Comparison of ENCODE assay signal across 12 cellular contexts in the genomic region with DNA sequence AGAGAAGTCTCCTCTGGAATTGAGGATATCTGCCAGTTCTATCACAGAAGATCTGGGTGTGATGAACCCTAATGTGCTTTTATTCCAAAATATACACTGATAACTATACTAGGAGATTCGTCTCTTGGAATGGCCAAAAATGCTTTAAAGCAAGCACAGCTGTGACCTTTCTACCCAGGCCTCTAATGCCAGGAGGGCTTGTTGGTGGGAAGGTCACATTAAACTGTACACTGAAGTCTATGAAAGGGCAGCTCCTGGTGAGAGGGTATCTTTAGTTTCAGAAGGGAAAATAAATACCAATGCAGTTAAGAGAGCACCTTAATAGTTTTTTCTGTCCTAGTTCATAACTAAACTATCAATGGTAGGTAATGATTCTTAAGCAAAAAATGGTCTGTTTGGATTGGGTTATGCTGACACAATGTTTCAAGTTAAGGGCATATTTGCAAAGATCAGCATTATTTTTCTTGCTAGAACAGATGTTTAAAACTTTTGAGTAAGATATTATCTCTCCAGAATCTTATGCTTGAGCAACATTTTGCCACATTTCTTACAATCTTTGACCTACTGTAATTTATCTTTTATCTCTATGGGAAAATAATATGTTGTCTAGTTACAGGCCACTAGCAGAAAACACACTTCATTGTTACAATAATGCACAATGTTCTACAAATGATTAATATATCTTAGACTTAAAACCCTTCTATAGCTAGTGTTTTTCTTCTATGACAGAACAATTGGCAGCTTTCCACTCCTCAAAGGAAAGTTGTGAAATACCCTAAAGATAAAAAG. TPM values are rescaled to one million over a fixed set of nuclear protein-coding genes. Genes with fewer than 3 reads are reported as not detected.
DNase-seq lines count a peak whose midpoint lies in the region; TF ChIP-seq lines count a peak whose summit lies in the region.
"Had no signal": no experiment of that assay in that cellular context is flagged by ENCODE, and none has a peak within 500 bp of the region (broad histone marks: within the 10 kb centered on the region; RNA-seq: fewer than 3 reads in every experiment).

No MANE protein-coding gene starts in this region.

- H3K9me2 ChIP-seq in Karpas-422 (replicated peaks; ENCODE audit: insufficient read depth, low read length): no peaks in the 10 kb centered on the region

- peaks cover 6% of the 10 kb centered on the region for H3K79me2 ChIP-seq in Karpas-422 (ENCODE audit: low read length)

- H3K9ac ChIP-seq in Karpas-422 (ENCODE audit: low read length): no peak overlapping the region

- peak overlapping the region; percentile 50 for H3K27ac Mint-ChIP-seq in HFFc6
- H3K27ac Mint-ChIP-seq: activated naive CD8-positive, alpha-beta T cell treated with anti-CD3 and anti-CD28 coated beads for 36 hours; CD14-positive monocyte had no signal

- H3K4me3 ChIP-seq in Karpas-422 (ENCODE audit: low read length): no peak overlapping the region

- no peaks in the 10 kb centered on the region for H3K27me3 ChIP-seq in Karpas-422 (ENCODE audit: low read length)

- H3K4me1 Mint-ChIP-seq in HFFc6 (ENCODE audit: low read depth): peaks cover 93% of the 10 kb centered on the region
- H3K4me1 Mint-ChIP-seq: activated naive CD8-positive, alpha-beta T cell treated with anti-CD3 and anti-CD28 coated beads for 36 hours; CD14-positive monocyte had no signal

- no peaks in the 10 kb centered on the region for H3K9me3 ChIP-seq in Karpas-422 (ENCODE audit: low read length)

- H3K36me3 ChIP-seq in Karpas-422 (ENCODE audit: insufficient read depth, low read length): no peaks in the 10 kb centered on the region

- H3K4me3 Mint-ChIP-seq in HFFc6: peak overlapping the region; percentile 31; the same call in 1 of the 2 replicates
- H3K4me3 Mint-ChIP-seq: activated naive CD8-positive, alpha-beta T cell treated with anti-CD3 and anti-CD28 coated beads for 36 hours; CD14-positive monocyte had no signal

- H3K27ac ChIP-seq in Karpas-422 (ENCODE audit: low read length): no peak overlapping the region

- DNase-seq in HFFc6 (peak; percentile 57), amniotic epithelial cell (ENCODE audit: low read depth) (peak; percentile 87), fibroblast of peridontal ligament (ENCODE audit: extremely low read depth) (peak; percentile 67), pulmonary artery endothelial cell (ENCODE audit: low read depth, low spot score) (peak; percentile 51), Karpas-422 (no peak), germinal center (ENCODE audit: low spot score) (no peak), NCI-H2029 (lab: John Stamatoyannopoulos, UW) (no peak), DMS114 treated with DMSO at 0.1 percent for 48 hours (lab: John Stamatoyannopoulos, UW; ENCODE audit: unreplicated experiment) (no peak)
- DNase-seq: activated CD8-positive, alpha-beta memory T cell treated with anti-CD3 and anti-CD28 coated beads, Interleukin-2, amount 50 U/mL, for 4 hours; activated naive CD8-positive, alpha-beta T cell treated with anti-CD3 and anti-CD28 coated beads for 36 hours; NCI-H2171 treated with DMSO at 0.1 percent for 48 hours had no signal

- peaks cover 22% of the 10 kb centered on the region for H3K4me1 ChIP-seq in Karpas-422 (ENCODE audit: low read length)

- H4K20me1 ChIP-seq in Karpas-422 (ENCODE audit: insufficient read depth, low read depth, low read length): no peaks in the 10 kb centered on the region

- no peak for TF ChIP-seq CTCF in HFFc6 (IDR thresholded peaks at IDR 0.05)

- H3K36me3 Mint-ChIP-seq in HFFc6 (ENCODE audit: low read depth): peaks cover 51% of the 10 kb centered on the region

- no peak overlapping the region for H2AFZ ChIP-seq in Karpas-422 (ENCODE audit: low read length)

- no peak overlapping the region for H3K4me2 ChIP-seq in Karpas-422 (ENCODE audit: low read depth, low read length, poor library complexity, severe bottlenecking)

- 0 out of 2 replicates have a peak, but pooled peaks cover 3% of the 10 kb centered on the region for H3K27me3 Mint-ChIP-seq in HFFc6 (ENCODE audit: insufficient read depth)
- H3K27me3 Mint-ChIP-seq: activated naive CD8-positive, alpha-beta T cell treated with anti-CD3 and anti-CD28 coated beads for 36 hours had no signal

- H3K9me3 Mint-ChIP-seq in HFFc6: peaks cover 20% of the 10 kb centered on the region

RNA-seq across cellular contexts. Expression of gene SEC24D, which starts 59.6 kb away (rescaled TPM):
- total RNA-seq in HFFc6 (2021; fragmentation: NEBNext Ultra II Directional; extraction: Animal tissue kit (Norgen Biotek cat#: 25700)): 100 to 1,000 TPM; 164 to 198 (median 183) TPM
- total RNA-seq in pulmonary artery endothelial cell: 50.4 and 54.6 TPM in 2 replicates
- 45.6 and 65.0 TPM in 2 replicates for total RNA-seq in Karpas-422 (2014; rRNA removed; shearing (Covaris generic); ENCODE audit: low replicate concordance)

Comparison
In these comparisons a context has a peak if more than half of its experiments do, and no peak if none do; other contexts are left out.
1. DNase-seq: peak in HFFc6 (single experiment), amniotic epithelial cell (single experiment), fibroblast of peridontal ligament (single experiment) and pulmonary artery endothelial cell (single experiment); none in Karpas-422 (single experiment), germinal center (single experiment), NCI-H2029 (single experiment) and DMS114 treated with DMSO at 0.1 percent for 48 hours (single experiment).